8 cellular contexts compared by ENCODE assay signal in genomic region chr12:47021298-47021697, GRCh38. TPM values are rescaled to one million over a fixed set of nuclear protein-coding genes. Genes with fewer than 3 reads are reported as not detected.
A peak's percentile ranks its signal among the peaks of the same experiment; 100 is the strongest.
DNase-seq lines count a peak whose midpoint lies in the region; ATAC-seq, FAIRE-seq and TF ChIP-seq lines count a peak whose summit lies in the region.

No MANE protein-coding gene starts in this region.

- DNase-seq in AML-193 (lab: John Stamatoyannopoulos, UW) (peak; percentile 10 to 46), NCI-H1694 treated with DMSO at 0.1 percent for 48 hours (lab: John Stamatoyannopoulos, UW) (peak; percentile 15), foreskin melanocyte (peak; percentile 53), prostate gland (ENCODE audit: low spot score) (peak; percentile 25), GM19238 (ENCODE audit: insufficient read length, low spot score) (no peak)

- no peaks in the 10 kb centered on the region for H3K9me3 ChIP-seq in prostate gland

- no peaks in the 10 kb centered on the region for H3K27me3 ChIP-seq in prostate gland (replicated peaks; ENCODE audit: insufficient read depth)

- no peak overlapping the region for H3K27ac ChIP-seq in prostate gland

- intact Hi-C loops in prostate gland (cut with DNase I) = no loop called here

- 46% methylated on average over 2 of the region's 2 CpGs for WGBS in prostate gland

- peak; percentile 32; the same call in 1 of the 2 replicates for TF ChIP-seq CTCF in GM12875 (IDR thresholded peaks at IDR 0.05; ENCODE audit: borderline replicate concordance, insufficient read depth, low read depth, low read length)
- TF ChIP-seq CTCF in prostate gland (IDR thresholded peaks at IDR 0.05) = peak; percentile 38 to 75 (median 57)

- H3K36me3 ChIP-seq in prostate gland = no peaks in the 10 kb centered on the region

- H3K4me1 ChIP-seq in prostate gland (replicated peaks) = no peaks in the 10 kb centered on the region

- no peak for ATAC-seq in HG02973 (IDR thresholded peaks at IDR 0.05; ENCODE audit: unreplicated experiment)

- no peak overlapping the region for H3K4me3 ChIP-seq in GM12875 (ENCODE audit: low read depth, low read length)
- H3K4me3 ChIP-seq in prostate gland = no peak overlapping the region

- TF ChIP-seq POLR2A in prostate gland (IDR thresholded peaks at IDR 0.05) = no peak

- peak; percentile 99 for FAIRE-seq in TTC549 (lab: Jason Lieb, UNC)

RNA-seq across cellular contexts. Expression of gene PCED1B, which starts 58.1 kb away (rescaled TPM):
- total RNA-seq in prostate gland = 10 to 100 TPM in 1 of 2 donors, under 1 TPM in 1; 0.87 to 46.9 TPM

RNA-seq across cellular contexts. Expression of gene AMIGO2, which starts 58.5 kb away (rescaled TPM):
- 10 to 100 TPM in 1 of 2 donors, 1 to 10 TPM in 1; 6.3 to 44.9 TPM for total RNA-seq in prostate gland
